17 cellular contexts compared by ENCODE assay signal in the genomic region with DNA sequence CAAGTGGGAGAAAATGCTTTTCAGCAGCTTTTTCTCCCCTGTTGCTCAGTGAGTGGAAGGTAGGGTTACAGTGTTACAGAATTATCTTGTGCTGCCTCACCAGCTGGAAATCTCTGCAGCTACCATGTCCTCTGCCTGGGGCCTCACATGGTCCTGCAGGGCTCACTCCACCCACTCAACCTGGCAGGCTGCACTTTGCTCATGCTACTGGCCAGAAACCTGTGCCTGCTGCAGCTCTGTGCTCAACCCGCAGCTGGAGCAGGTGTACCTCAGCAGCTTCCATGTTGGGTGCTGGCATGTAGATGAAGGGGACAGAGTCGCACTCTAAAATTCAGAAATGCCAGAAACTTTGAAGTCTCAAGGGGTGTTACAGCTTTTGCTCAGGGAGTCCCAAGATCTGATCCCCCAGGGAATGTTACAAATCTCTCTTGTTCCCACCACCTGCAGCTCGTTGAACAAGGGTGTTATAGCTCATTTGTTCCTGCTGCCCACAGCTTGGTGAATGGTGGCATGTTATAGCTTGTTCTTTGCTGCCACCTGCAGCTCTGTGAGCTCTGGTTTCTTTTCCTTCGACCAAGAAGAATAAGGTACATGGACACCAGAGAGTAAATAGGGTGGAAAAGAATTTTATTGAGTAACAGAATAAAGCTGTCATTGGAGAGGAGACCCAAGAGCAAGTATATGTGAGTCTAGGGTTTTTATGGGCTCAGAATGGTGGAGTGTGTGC.
A peak's percentile ranks its signal among the peaks of the same experiment; 100 is the strongest.
DNase-seq lines count a peak whose midpoint lies in the region; ATAC-seq and TF ChIP-seq lines count a peak whose summit lies in the region.
"Had no signal": no experiment of that assay in that cellular context is flagged by ENCODE, and none has a peak within 500 bp of the region (broad histone marks: within the 10 kb centered on the region; RNA-seq: fewer than 3 reads in every experiment).

No MANE protein-coding gene starts in this region.

- WGBS in ovary, 3 donors = 68 to 71% (median 69%) methylated on average over 4 of the region's 4 CpGs

- no peak for TF ChIP-seq EP300 in ovary (IDR thresholded peaks at IDR 0.05)

- CTCF ChIA-PET in WTC11 (lab: Charles Lee) = interaction anchor here (0.9 to 1.7 kb wide), 10 partner anchors 9 to 976 kb away, joined by 3 to 27 read pairs (median 4); no protein-coding TSS in a partner anchor

- H3K4me1 ChIP-seq in ovary (ENCODE audit: insufficient read depth) = no peaks in the 10 kb centered on the region
- H3K4me1 ChIP-seq: A549, lower lobe of right lung had no signal

- H3K4me3 Mint-ChIP-seq in WTC11 = no peak overlapping the region
- H3K4me3 Mint-ChIP-seq in naive thymus-derived CD8-positive, alpha-beta T cell = no peak overlapping the region
- H3K4me3 Mint-ChIP-seq: activated CD8-positive, alpha-beta T cell treated with anti-CD3 and anti-CD28 coated beads, Interleukin-2, amount 10 ng/mL, durations not matched to agents 7 days and 5 days; activated naive CD8-positive, alpha-beta T cell; IgD-negative memory B cell; T-cell had no signal

- ATAC-seq in WTC11 (peak; percentile 78), HG03457 (IDR thresholded peaks at IDR 0.05; ENCODE audit: unreplicated experiment) (no peak)
- no peak for ATAC-seq in naive thymus-derived CD8-positive, alpha-beta T cell
- ATAC-seq: A549; activated CD8-positive, alpha-beta T cell treated with anti-CD3 and anti-CD28 coated beads, Interleukin-2, amount 10 ng/mL, durations not matched to agents 7 days and 5 days; lower lobe of right lung; T-cell had no signal

- H3K9me3 Mint-ChIP-seq in WTC11 = peaks cover 23% of the 10 kb centered on the region
- peaks cover 3 to 23% (median 12%) of the 10 kb centered on the region in 9 donors for H3K9me3 Mint-ChIP-seq in naive thymus-derived CD8-positive, alpha-beta T cell

- no peaks in the 10 kb centered on the region for H3K27me3 Mint-ChIP-seq in WTC11 (ENCODE audit: low read depth)
- H3K27me3 Mint-ChIP-seq in naive thymus-derived CD8-positive, alpha-beta T cell = no peaks in the 10 kb centered on the region
- H3K27me3 Mint-ChIP-seq: activated naive CD8-positive, alpha-beta T cell; IgD-negative memory B cell; T-cell had no signal

- no peak overlapping the region for H3K27ac Mint-ChIP-seq in WTC11
- peak overlapping the region in 1 of 10 donors; percentile 13 for H3K27ac Mint-ChIP-seq in naive thymus-derived CD8-positive, alpha-beta T cell
- H3K27ac Mint-ChIP-seq: activated CD8-positive, alpha-beta T cell treated with anti-CD3 and anti-CD28 coated beads, Interleukin-2, amount 10 ng/mL, durations not matched to agents 7 days and 5 days; activated naive CD8-positive, alpha-beta T cell; IgD-negative memory B cell; T-cell had no signal

- no peak overlapping the region for H3K27ac ChIP-seq in ovary
- H3K27ac ChIP-seq: A549, coronary artery, lower lobe of right lung had no signal

- POLR2A ChIA-PET in WTC11 (lab: Charles Lee) = no interaction called here
- POLR2A ChIA-PET in naive thymus-derived CD8-positive, alpha-beta T cell (lab: Charles Lee) = no interaction called here

- no peaks in the 10 kb centered on the region for H3K36me3 ChIP-seq in ovary
- H3K36me3 ChIP-seq: lower lobe of right lung had no signal

- no peak for TF ChIP-seq CTCF in WTC11 (IDR thresholded peaks at IDR 0.05)
- TF ChIP-seq CTCF in ovary (IDR thresholded peaks at IDR 0.05) = no peak

- no peaks in the 10 kb centered on the region for H3K27me3 ChIP-seq in ovary

- no peak overlapping the region for H3K4me3 ChIP-seq in ovary
- H3K4me3 ChIP-seq: A549, coronary artery, lower lobe of right lung had no signal

- TF ChIP-seq POLR2A in ovary (IDR thresholded peaks at IDR 0.05) = no peak

- H3K4me1 Mint-ChIP-seq in WTC11 = no peaks in the 10 kb centered on the region
- H3K4me1 Mint-ChIP-seq in naive thymus-derived CD8-positive, alpha-beta T cell = no peaks in the 10 kb centered on the region
- H3K4me1 Mint-ChIP-seq: IgD-negative memory B cell, T-cell had no signal

- peak; percentile 5 for DNase-seq in NCI-H2171 treated with DMSO at 0.1 percent for 48 hours (lab: John Stamatoyannopoulos, UW)
- DNase-seq in NCI-H2171 (lab: John Stamatoyannopoulos, UW) = no peak
- peak; percentile 48 for DNase-seq in NCI-H146 (lab: John Stamatoyannopoulos, UW)
- peak; percentile 20 for DNase-seq in WTC11 (ENCODE audit: low spot score)
- peak; percentile 11 for DNase-seq in retina
- DNase-seq in ovary = no peak
- DNase-seq in naive thymus-derived CD8-positive, alpha-beta T cell = no peak
- DNase-seq: activated CD8-positive, alpha-beta T cell treated with anti-CD3 and anti-CD28 coated beads, Interleukin-2, amount 10 ng/mL, durations not matched to agents 7 days and 5 days; DMS79; foreskin fibroblast; lower lobe of right lung; T-cell had no signal

- H3K36me3 Mint-ChIP-seq in WTC11 = peaks cover 2% of the 10 kb centered on the region
- H3K36me3 Mint-ChIP-seq in naive thymus-derived CD8-positive, alpha-beta T cell = peaks cover 0 to 4% (median 0%) of the 10 kb centered on the region in 3 donors
- H3K36me3 Mint-ChIP-seq: activated naive CD8-positive, alpha-beta T cell; IgD-negative memory B cell; T-cell had no signal

- intact Hi-C loops in ovary (cut with DNase I) = no loop called here

- H3K9me3 ChIP-seq in ovary = no peaks in the 10 kb centered on the region
- H3K9me3 ChIP-seq: A549 had no signal

TF ChIP-seq in WTC11, 78 proteins besides CTCF, POLR2A, EP300 and RAD21:
- TF ChIP-seq FOXJ3 (CRISPR knock-in tag; IDR thresholded peaks at IDR 0.05; ENCODE audit: borderline replicate concordance) (no peak), NR3C1 (CRISPR knock-in tag; conservative IDR thresholded peaks at IDR 0.05; ENCODE audit: low read depth) (no peak), SMAD3 (CRISPR knock-in tag; IDR thresholded peaks at IDR 0.05; ENCODE audit: borderline replicate concordance) (no peak), ZNF232 (CRISPR knock-in tag; IDR thresholded peaks at IDR 0.05) (no peak), GRHL2 (CRISPR knock-in tag; IDR thresholded peaks at IDR 0.05; ENCODE audit: insufficient replicate concordance, severe bottlenecking) (no peak), PRRX2 (CRISPR knock-in tag; IDR thresholded peaks at IDR 0.05) (no peak), HMGA2 (CRISPR knock-in tag; IDR thresholded peaks at IDR 0.05) (no peak), ELF4 (CRISPR knock-in tag; IDR thresholded peaks at IDR 0.05; ENCODE audit: low read depth) (no peak), TEAD1 (CRISPR knock-in tag; IDR thresholded peaks at IDR 0.05) (no peak), ZNF423 (CRISPR knock-in tag; IDR thresholded peaks at IDR 0.05) (no peak), IRF2 (CRISPR knock-in tag; IDR thresholded peaks at IDR 0.05; ENCODE audit: borderline replicate concordance, low read depth) (no peak), KAT7 (CRISPR knock-in tag; IDR thresholded peaks at IDR 0.05; ENCODE audit: borderline replicate concordance) (no peak), ZBTB21 (CRISPR knock-in tag; IDR thresholded peaks at IDR 0.05; ENCODE audit: borderline replicate concordance) (no peak), TCF7 (CRISPR knock-in tag; IDR thresholded peaks at IDR 0.05; ENCODE audit: low read depth) (no peak), ZNF416 (CRISPR knock-in tag; IDR thresholded peaks at IDR 0.05) (no peak)
- TF ChIP-seq, protein P1, sequence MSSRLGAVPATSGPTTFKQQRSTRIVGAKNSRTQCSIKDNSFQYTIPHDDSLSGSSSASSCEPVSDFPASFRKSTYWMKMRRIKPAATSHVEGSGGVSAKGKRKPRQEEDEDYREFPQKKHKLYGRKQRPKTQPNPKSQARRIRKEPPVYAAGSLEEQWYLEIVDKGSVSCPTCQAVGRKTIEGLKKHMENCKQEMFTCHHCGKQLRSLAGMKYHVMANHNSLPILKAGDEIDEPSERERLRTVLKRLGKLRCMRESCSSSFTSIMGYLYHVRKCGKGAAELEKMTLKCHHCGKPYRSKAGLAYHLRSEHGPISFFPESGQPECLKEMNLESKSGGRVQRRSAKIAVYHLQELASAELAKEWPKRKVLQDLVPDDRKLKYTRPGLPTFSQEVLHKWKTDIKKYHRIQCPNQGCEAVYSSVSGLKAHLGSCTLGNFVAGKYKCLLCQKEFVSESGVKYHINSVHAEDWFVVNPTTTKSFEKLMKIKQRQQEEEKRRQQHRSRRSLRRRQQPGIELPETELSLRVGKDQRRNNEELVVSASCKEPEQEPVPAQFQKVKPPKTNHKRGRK (CRISPR knock-in tag; IDR thresholded peaks at IDR 0.05; ENCODE audit: borderline replicate concordance) = no peak
- TF ChIP-seq, protein P2, sequence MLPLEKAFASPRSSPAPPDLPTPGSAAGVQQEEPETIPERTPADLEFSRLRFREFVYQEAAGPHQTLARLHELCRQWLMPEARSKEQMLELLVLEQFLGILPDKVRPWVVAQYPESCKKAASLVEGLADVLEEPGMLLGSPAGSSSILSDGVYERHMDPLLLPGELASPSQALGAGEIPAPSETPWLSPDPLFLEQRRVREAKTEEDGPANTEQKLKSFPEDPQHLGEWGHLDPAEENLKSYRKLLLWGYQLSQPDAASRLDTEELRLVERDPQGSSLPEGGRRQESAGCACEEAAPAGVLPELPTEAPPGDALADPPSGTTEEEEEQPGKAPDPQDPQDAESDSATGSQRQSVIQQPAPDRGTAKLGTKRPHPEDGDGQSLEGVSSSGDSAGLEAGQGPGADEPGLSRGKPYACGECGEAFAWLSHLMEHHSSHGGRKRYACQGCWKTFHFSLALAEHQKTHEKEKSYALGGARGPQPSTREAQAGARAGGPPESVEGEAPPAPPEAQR (CRISPR knock-in tag; IDR thresholded peaks at IDR 0.05) = no peak
- TF ChIP-seq, protein P3, sequence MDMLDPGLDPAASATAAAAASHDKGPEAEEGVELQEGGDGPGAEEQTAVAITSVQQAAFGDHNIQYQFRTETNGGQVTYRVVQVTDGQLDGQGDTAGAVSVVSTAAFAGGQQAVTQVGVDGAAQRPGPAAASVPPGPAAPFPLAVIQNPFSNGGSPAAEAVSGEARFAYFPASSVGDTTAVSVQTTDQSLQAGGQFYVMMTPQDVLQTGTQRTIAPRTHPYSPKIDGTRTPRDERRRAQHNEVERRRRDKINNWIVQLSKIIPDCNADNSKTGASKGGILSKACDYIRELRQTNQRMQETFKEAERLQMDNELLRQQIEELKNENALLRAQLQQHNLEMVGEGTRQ (CRISPR knock-in tag; IDR thresholded peaks at IDR 0.05) = no peak

Comparison
In these comparisons a context has a peak if more than half of its experiments do, and no peak if none do; other contexts are left out.
1. DNase-seq: peak in NCI-H2171 treated with DMSO at 0.1 percent for 48 hours (single experiment), NCI-H146 (single experiment), WTC11 (single experiment) and retina (single experiment); none in NCI-H2171 (single experiment), ovary (0 of 5) and naive thymus-derived CD8-positive, alpha-beta T cell (0 of 10).